In the genomic region with DNA sequence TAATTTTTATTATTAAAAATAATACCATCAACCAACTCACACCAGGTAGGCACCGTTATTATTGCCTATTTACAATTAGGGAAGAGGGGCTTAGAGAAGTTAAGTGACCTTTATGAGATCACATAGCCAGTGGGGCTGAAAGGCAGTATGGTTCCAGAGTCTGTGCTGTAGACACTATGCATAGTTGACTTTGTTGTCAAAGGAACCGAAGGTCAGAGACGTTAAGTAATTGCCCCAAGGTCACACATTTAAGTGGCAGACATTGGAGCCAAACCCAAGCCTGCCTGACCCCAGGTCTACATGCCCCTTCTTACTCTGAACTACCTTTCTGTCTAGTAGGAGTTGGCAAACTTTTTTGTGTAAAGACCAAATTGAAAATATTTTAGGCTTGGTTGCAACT, we compare ENCODE assay signal across 23 cellular contexts. TPM values are rescaled to one million over a fixed set of nuclear protein-coding genes. Genes with fewer than 3 reads are reported as not detected.
A peak's percentile ranks its signal among the peaks of the same experiment; 100 is the strongest.
DNase-seq lines count a peak whose midpoint lies in the region; ATAC-seq and TF ChIP-seq lines count a peak whose summit lies in the region.
"Had no signal": no experiment of that assay in that cellular context is flagged by ENCODE, and none has a peak within 500 bp of the region (broad histone marks: within the 10 kb centered on the region; RNA-seq: fewer than 3 reads in every experiment).

No MANE protein-coding gene starts in this region.

- POLR2A ChIA-PET in CD8-positive, alpha-beta memory T cell (lab: Charles Lee) = no interaction called here

- H3K9ac ChIP-seq in MM.1S (ENCODE audit: low read length) = no peak overlapping the region

- no peaks in the 10 kb centered on the region for H3K27me3 Mint-ChIP-seq in activated CD8-positive, alpha-beta memory T cell treated with anti-CD3 and anti-CD28 coated beads, Interleukin-2, amount 10 ng/mL, durations not matched to agents 7 days and 5 days
- H3K27me3 Mint-ChIP-seq in CD8-positive, alpha-beta memory T cell = peaks cover 0 to 1% of the 10 kb centered on the region in 2 donors
- no peaks in the 10 kb centered on the region for H3K27me3 Mint-ChIP-seq in activated T-helper 2 cell treated with anti-CD3 and anti-CD28 coated beads, Interferon-gamma antibody, Interleukin-2, Interleukin-4, amounts not matched to agents 10 μg/mL and 5 μg/mL and 100 μg/mL, durations not matched to agents 14 hours and 24 hours and 36 hours (ENCODE audit: low read depth)
- H3K27me3 Mint-ChIP-seq in osteocyte (ENCODE audit: unreplicated experiment) = no peaks in the 10 kb centered on the region
- H3K27me3 Mint-ChIP-seq: stimulated activated naive B cell treated with anti-CD40 and anti-IgM and Interleukin-4, amounts not matched to agents 10 μg/mL and 1 μg/mL and 100 μg/mL, for 72 hours had no signal

- peak; percentile 34 for DNase-seq in activated CD8-positive, alpha-beta memory T cell treated with anti-CD3 and anti-CD28 coated beads, Interleukin-2, amount 10 ng/mL, durations not matched to agents 7 days and 5 days
- no peak for DNase-seq in activated CD8-positive, alpha-beta memory T cell treated with anti-CD3 and anti-CD28 coated beads, Interleukin-2, amount 50 U/mL, for 48 hours
- no peak for DNase-seq in CD8-positive, alpha-beta memory T cell
- no peak for DNase-seq in activated T-helper 2 cell treated with anti-CD3 and anti-CD28 coated beads, Interferon-gamma antibody, Interleukin-2, Interleukin-4, amounts not matched to agents 10 μg/mL and 5 μg/mL and 100 μg/mL, durations not matched to agents 14 hours and 24 hours and 36 hours (ENCODE audit: low spot score)
- DNase-seq in osteocyte (ENCODE audit: extremely low spot score, unreplicated experiment) (peak; percentile 32), T-helper 9 cell (no peak), MM.1S (no peak)
- DNase-seq: activated CD4-positive, CD25-positive, alpha-beta regulatory T cell; activated naive CD4-positive, alpha-beta T cell treated with Interleukin-2 at 50 U/mL for 16 hours; H7; lower lobe of right lung; NCI-H1417; NCI-H2029 treated with DMSO at 0.1 percent for 48 hours; NCI-H526; NK-92 treated with Interleukin-12 subunit alpha and Interleukin-12 subunit beta, amount 100 ng/mL, for 24 hours; ovary; PC-3; stimulated activated naive B cell treated with anti-CD40 and anti-IgM and Interleukin-4, amounts not matched to agents 10 μg/mL and 1 μg/mL and 100 μg/mL, for 72 hours; upper lobe of right lung had no signal

- peaks cover 100% of the 10 kb centered on the region for H3K79me2 ChIP-seq in MM.1S (ENCODE audit: low read length)
- H3K79me2 ChIP-seq: hepatocyte had no signal

- H3K36me3 ChIP-seq in CD8-positive, alpha-beta memory T cell (ENCODE audit: insufficient read depth, low read length) = peaks cover 9% of the 10 kb centered on the region
- H3K36me3 ChIP-seq in MM.1S (replicated peaks; ENCODE audit: insufficient read depth, low read length) = peaks cover 4% of the 10 kb centered on the region; the same call in 1 of the 2 replicates
- H3K36me3 ChIP-seq: lower lobe of right lung, ovary, upper lobe of right lung had no signal

- H3K4me1 ChIP-seq in CD8-positive, alpha-beta memory T cell (ENCODE audit: insufficient read depth, low read length) = peaks cover 95% of the 10 kb centered on the region
- peaks cover 18% of the 10 kb centered on the region for H3K4me1 ChIP-seq in MM.1S (ENCODE audit: low read length)
- H3K4me1 ChIP-seq: A549, lower lobe of right lung, upper lobe of right lung had no signal

- no peak overlapping the region for H2AFZ ChIP-seq in MM.1S (ENCODE audit: low read length)
- H2AFZ ChIP-seq: hepatocyte had no signal

- no peak for TF ChIP-seq CTCF in osteocyte (IDR thresholded peaks at IDR 0.05)
- TF ChIP-seq CTCF in MM.1S (IDR thresholded peaks at IDR 0.05; ENCODE audit: low read length) = no peak

- CTCF ChIA-PET in activated CD8-positive, alpha-beta memory T cell treated with anti-CD3 and anti-CD28 coated beads, Interleukin-2, amount 10 ng/mL, durations not matched to agents 7 days and 5 days (lab: Charles Lee) = interaction anchor here (1.5 to 9.4 kb wide), 5 partner anchors 10 to 79 kb away, joined by 3 to 83 read pairs (median 5); no protein-coding TSS in a partner anchor
- CTCF ChIA-PET in CD8-positive, alpha-beta memory T cell (lab: Charles Lee) = interaction anchor here (1.0 to 15.7 kb wide), 5 partner anchors 8 to 84 kb away, joined by 4 to 194 read pairs (median 66); no protein-coding TSS in a partner anchor

- peaks cover 85% of the 10 kb centered on the region for H4K20me1 ChIP-seq in MM.1S (ENCODE audit: insufficient read depth, low read length)

- H3K9me3 Mint-ChIP-seq in activated CD8-positive, alpha-beta memory T cell treated with anti-CD3 and anti-CD28 coated beads, Interleukin-2, amount 10 ng/mL, durations not matched to agents 7 days and 5 days (ENCODE audit: low read depth) = no peaks in the 10 kb centered on the region
- H3K9me3 Mint-ChIP-seq in CD8-positive, alpha-beta memory T cell = no peaks in the 10 kb centered on the region
- peaks cover 4% of the 10 kb centered on the region for H3K9me3 Mint-ChIP-seq in activated T-helper 2 cell treated with anti-CD3 and anti-CD28 coated beads, Interferon-gamma antibody, Interleukin-2, Interleukin-4, amounts not matched to agents 10 μg/mL and 5 μg/mL and 100 μg/mL, durations not matched to agents 14 hours and 24 hours and 36 hours
- H3K9me3 Mint-ChIP-seq in osteocyte (ENCODE audit: unreplicated experiment) = no peaks in the 10 kb centered on the region

- intact Hi-C loops in activated T-helper 2 cell treated with anti-CD3 and anti-CD28 coated beads, Interferon-gamma antibody, Interleukin-2, Interleukin-4, amounts not matched to agents 10 μg/mL and 5 μg/mL and 100 μg/mL, durations not matched to agents 14 hours and 24 hours and 36 hours (cut with micrococcal nuclease) = no loop called here

- no peak overlapping the region for H3K4me3 Mint-ChIP-seq in activated CD8-positive, alpha-beta memory T cell treated with anti-CD3 and anti-CD28 coated beads, Interleukin-2, amount 10 ng/mL, durations not matched to agents 7 days and 5 days
- peak overlapping the region in 5 of 7 donors; percentile 1 to 56 (median 39) for H3K4me3 Mint-ChIP-seq in CD8-positive, alpha-beta memory T cell
- H3K4me3 Mint-ChIP-seq in activated T-helper 2 cell treated with anti-CD3 and anti-CD28 coated beads, Interferon-gamma antibody, Interleukin-2, Interleukin-4, amounts not matched to agents 10 μg/mL and 5 μg/mL and 100 μg/mL, durations not matched to agents 14 hours and 24 hours and 36 hours (ENCODE audit: low read depth) = no peak overlapping the region
- no peak overlapping the region for H3K4me3 Mint-ChIP-seq in osteocyte (ENCODE audit: unreplicated experiment)

- no peak overlapping the region for H3K27ac ChIP-seq in CD8-positive, alpha-beta memory T cell (ENCODE audit: low read depth, low read length)
- H3K27ac ChIP-seq in MM.1S (ENCODE audit: low read length) = no peak overlapping the region
- H3K27ac ChIP-seq: A549, hepatocyte, lower lobe of right lung, ovary, upper lobe of right lung had no signal

- H3K9me3 ChIP-seq in CD8-positive, alpha-beta memory T cell (ENCODE audit: low read length) = no peaks in the 10 kb centered on the region
- no peaks in the 10 kb centered on the region for H3K9me3 ChIP-seq in MM.1S (replicated peaks; ENCODE audit: insufficient read depth, low read length)
- H3K9me3 ChIP-seq: A549, lower lobe of right lung, ovary, upper lobe of right lung had no signal

- H3F3A ChIP-seq in MM.1S (ENCODE audit: insufficient read depth, low read length) = peaks cover 14% of the 10 kb centered on the region

- peaks cover 59% of the 10 kb centered on the region for H3K36me3 Mint-ChIP-seq in activated CD8-positive, alpha-beta memory T cell treated with anti-CD3 and anti-CD28 coated beads, Interleukin-2, amount 10 ng/mL, durations not matched to agents 7 days and 5 days
- peaks cover 8 to 65% (median 23%) of the 10 kb centered on the region in 3 donors for H3K36me3 Mint-ChIP-seq in CD8-positive, alpha-beta memory T cell
- H3K36me3 Mint-ChIP-seq in activated T-helper 2 cell treated with anti-CD3 and anti-CD28 coated beads, Interferon-gamma antibody, Interleukin-2, Interleukin-4, amounts not matched to agents 10 μg/mL and 5 μg/mL and 100 μg/mL, durations not matched to agents 14 hours and 24 hours and 36 hours (ENCODE audit: low read depth) = peaks cover 84% of the 10 kb centered on the region
- no peaks in the 10 kb centered on the region for H3K36me3 Mint-ChIP-seq in osteocyte (ENCODE audit: unreplicated experiment)

- peaks cover 95% of the 10 kb centered on the region for H3K4me1 Mint-ChIP-seq in activated CD8-positive, alpha-beta memory T cell treated with anti-CD3 and anti-CD28 coated beads, Interleukin-2, amount 10 ng/mL, durations not matched to agents 7 days and 5 days
- H3K4me1 Mint-ChIP-seq in CD8-positive, alpha-beta memory T cell = peaks cover 85 to 100% (median 97%) of the 10 kb centered on the region in 3 donors
- peaks cover 73% of the 10 kb centered on the region for H3K4me1 Mint-ChIP-seq in activated T-helper 2 cell treated with anti-CD3 and anti-CD28 coated beads, Interferon-gamma antibody, Interleukin-2, Interleukin-4, amounts not matched to agents 10 μg/mL and 5 μg/mL and 100 μg/mL, durations not matched to agents 14 hours and 24 hours and 36 hours (ENCODE audit: low read depth)
- no peaks in the 10 kb centered on the region for H3K4me1 Mint-ChIP-seq in osteocyte (ENCODE audit: unreplicated experiment)

- peak overlapping the region; percentile 55 for H3K27ac Mint-ChIP-seq in activated CD8-positive, alpha-beta memory T cell treated with anti-CD3 and anti-CD28 coated beads, Interleukin-2, amount 10 ng/mL, durations not matched to agents 7 days and 5 days
- H3K27ac Mint-ChIP-seq in CD8-positive, alpha-beta memory T cell = peak overlapping the region in 7 of 8 donors; percentile 19 to 96 (median 80)
- peak overlapping the region; percentile 12 for H3K27ac Mint-ChIP-seq in activated T-helper 2 cell treated with anti-CD3 and anti-CD28 coated beads, Interferon-gamma antibody, Interleukin-2, Interleukin-4, amounts not matched to agents 10 μg/mL and 5 μg/mL and 100 μg/mL, durations not matched to agents 14 hours and 24 hours and 36 hours
- no peak overlapping the region for H3K27ac Mint-ChIP-seq in osteocyte (ENCODE audit: unreplicated experiment)

- no peak for ATAC-seq in activated CD8-positive, alpha-beta memory T cell treated with anti-CD3 and anti-CD28 coated beads, Interleukin-2, amount 10 ng/mL, durations not matched to agents 7 days and 5 days
- no peak for ATAC-seq in HG03039 (IDR thresholded peaks at IDR 0.05; ENCODE audit: unreplicated experiment)
- ATAC-seq: A549; lower lobe of right lung; PC-3; stimulated activated naive B cell treated with anti-CD40 and anti-IgM and Interleukin-4, amounts not matched to agents 10 μg/mL and 1 μg/mL and 100 μg/mL, for 72 hours had no signal

- no peaks in the 10 kb centered on the region for H3K9me2 ChIP-seq in MM.1S (replicated peaks; ENCODE audit: insufficient read depth, low read length)

- no peaks in the 10 kb centered on the region for H3K27me3 ChIP-seq in CD8-positive, alpha-beta memory T cell (ENCODE audit: insufficient read depth, low read length, poor library complexity, severe bottlenecking)
- H3K27me3 ChIP-seq in MM.1S (replicated peaks; ENCODE audit: insufficient read depth, low read length) = no peaks in the 10 kb centered on the region
- H3K27me3 ChIP-seq: hepatocyte, ovary, upper lobe of right lung had no signal

- no peak overlapping the region for H3K4me2 ChIP-seq in MM.1S (ENCODE audit: low read depth, low read length)
- H3K4me2 ChIP-seq: A549, hepatocyte had no signal

- H3K4me3 ChIP-seq in CD8-positive, alpha-beta memory T cell (ENCODE audit: low read length) = no peak overlapping the region
- no peak overlapping the region for H3K4me3 ChIP-seq in MM.1S (ENCODE audit: low read length)
- H3K4me3 ChIP-seq: A549, hepatocyte, lower lobe of right lung, ovary, upper lobe of right lung had no signal

RNA-seq across cellular contexts. Expression of a gene that starts 36.4 kb away (rescaled TPM):
- 100 to 1,000 TPM; 136 to 145 TPM for total RNA-seq in activated CD8-positive, alpha-beta memory T cell treated with anti-CD3 and anti-CD28 coated beads, Interleukin-2, amount 10 ng/mL, durations not matched to agents 7 days and 5 days
- total RNA-seq in CD8-positive, alpha-beta memory T cell = 100 to 1,000 TPM; 148 TPM
- polyA plus RNA-seq in CD8-positive, alpha-beta memory T cell = 262 TPM
- 108 and 120 TPM in 2 replicates for total RNA-seq in activated T-helper 2 cell treated with anti-CD3 and anti-CD28 coated beads, Interferon-gamma antibody, Interleukin-2, Interleukin-4, amounts not matched to agents 10 μg/mL and 5 μg/mL and 100 μg/mL, durations not matched to agents 14 hours and 24 hours and 36 hours
- not detected in 2 replicates for total RNA-seq in osteocyte
- total RNA-seq: hepatocyte, PC-3 had no signal
- polyA plus RNA-seq: hepatocyte, neural cell had no signal

Comparison
In these comparisons a context has a peak if more than half of its experiments do, and no peak if none do; other contexts are left out.
1. DNase-seq: peak in activated CD8-positive, alpha-beta memory T cell treated with anti-CD3 and anti-CD28 coated beads, Interleukin-2, amount 10 ng/mL, durations not matched to agents 7 days and 5 days (single experiment) and osteocyte (single experiment); none in activated CD8-positive, alpha-beta memory T cell treated with anti-CD3 and anti-CD28 coated beads, Interleukin-2, amount 50 U/mL, for 48 hours (single experiment), CD8-positive, alpha-beta memory T cell (0 of 5), activated T-helper 2 cell treated with anti-CD3 and anti-CD28 coated beads, Interferon-gamma antibody, Interleukin-2, Interleukin-4, amounts not matched to agents 10 μg/mL and 5 μg/mL and 100 μg/mL, durations not matched to agents 14 hours and 24 hours and 36 hours (single experiment), T-helper 9 cell (single experiment) and MM.1S (single experiment).
2. H3K4me3 Mint-ChIP-seq: peak in CD8-positive, alpha-beta memory T cell (5 of 7); none in activated CD8-positive, alpha-beta memory T cell treated with anti-CD3 and anti-CD28 coated beads, Interleukin-2, amount 10 ng/mL, durations not matched to agents 7 days and 5 days (single experiment), activated T-helper 2 cell treated with anti-CD3 and anti-CD28 coated beads, Interferon-gamma antibody, Interleukin-2, Interleukin-4, amounts not matched to agents 10 μg/mL and 5 μg/mL and 100 μg/mL, durations not matched to agents 14 hours and 24 hours and 36 hours (single experiment) and osteocyte (single experiment).
3. RNA of a gene that starts 36.4 kb away (total RNA-seq): 148 TPM in CD8-positive, alpha-beta memory T cell, 136 to 145 TPM in activated CD8-positive, alpha-beta memory T cell treated with anti-CD3 and anti-CD28 coated beads, Interleukin-2, amount 10 ng/mL, durations not matched to agents 7 days and 5 days and 108 to 120 TPM in activated T-helper 2 cell treated with anti-CD3 and anti-CD28 coated beads, Interferon-gamma antibody, Interleukin-2, Interleukin-4, amounts not matched to agents 10 μg/mL and 5 μg/mL and 100 μg/mL, durations not matched to agents 14 hours and 24 hours and 36 hours; not detected in osteocyte; every median in the first group is over 10 times any median in the second.